In genomic region chr10:75450654-75451419, GRCh38 we compare ENCODE assay signal across 16 cellular contexts. TPM values are rescaled to one million over a fixed set of nuclear protein-coding genes. Genes with fewer than 3 reads are reported as not detected.
"Had no signal": no experiment of that assay in that cellular context is flagged by ENCODE, and none has a peak within 500 bp of the region (broad histone marks: within the 10 kb centered on the region; RNA-seq: fewer than 3 reads in every experiment).

No MANE protein-coding gene starts in this region.

- ATAC-seq: activated CD8-positive, alpha-beta T cell treated with anti-CD3 and anti-CD28 coated beads, Interleukin-2, amount 10 ng/mL, durations not matched to agents 7 days and 5 days; gastrocnemius medialis; stimulated activated effector memory CD8-positive, alpha-beta T cell treated with anti-CD3 and anti-CD28 coated beads, Interleukin-12 subunit alpha, Interleukin-12 subunit beta, amount 100 ng/mL, for 72 hours had no signal

- FAIRE-seq: colon had no signal

- H3K4me1 Mint-ChIP-seq: stimulated activated effector memory CD8-positive, alpha-beta T cell treated with anti-CD3 and anti-CD28 coated beads, Interleukin-12 subunit alpha, Interleukin-12 subunit beta, amount 100 ng/mL, for 72 hours had no signal

- H3K27me3 ChIP-seq: neutrophil, vagina had no signal

- H3K36me3 ChIP-seq: gastrocnemius medialis, tibial artery, vagina had no signal

- H3K27ac ChIP-seq: gastrocnemius medialis, neutrophil, tibial artery, vagina, VCaP had no signal

- H3K4me3 ChIP-seq: gastrocnemius medialis, heart right ventricle, smooth muscle cell, vagina had no signal

- H3K4me1 ChIP-seq: gastrocnemius medialis, vagina had no signal

- DNase-seq: activated CD4-positive, alpha-beta T cell treated with anti-CD3 and anti-CD28 coated beads for 48 hours; activated CD8-positive, alpha-beta memory T cell treated with anti-CD3 and anti-CD28 coated beads, Interleukin-2, amount 50 U/mL, for 48 hours; activated CD8-positive, alpha-beta T cell treated with anti-CD3 and anti-CD28 coated beads, Interleukin-2, amount 10 ng/mL, durations not matched to agents 7 days and 5 days; activated naive CD4-positive, alpha-beta T cell treated with anti-CD3 and anti-CD28 coated beads for 36 hours; gastrocnemius medialis; heart right ventricle; posterior cingulate gyrus; right cardiac atrium; tibial artery had no signal

- H3K4me3 Mint-ChIP-seq: activated CD8-positive, alpha-beta T cell treated with anti-CD3 and anti-CD28 coated beads, Interleukin-2, amount 10 ng/mL, durations not matched to agents 7 days and 5 days; activated naive CD4-positive, alpha-beta T cell treated with anti-CD3 and anti-CD28 coated beads for 36 hours; activated T-helper 1 cell treated with anti-CD3 and anti-CD28 coated beads, Interleukin-12 subunit alpha, Interleukin-12 subunit beta, Interleukin-2, Interleukin-4 antibody, amounts not matched to agents 30 ng/mL and 10 ng/mL and 1 ng/mL, durations not matched to agents 14 hours and 24 hours and 36 hours; stimulated activated effector memory CD8-positive, alpha-beta T cell treated with anti-CD3 and anti-CD28 coated beads, Interleukin-12 subunit alpha, Interleukin-12 subunit beta, amount 100 ng/mL, for 72 hours had no signal

- H3K27ac Mint-ChIP-seq: activated CD8-positive, alpha-beta T cell treated with anti-CD3 and anti-CD28 coated beads, Interleukin-2, amount 10 ng/mL, durations not matched to agents 7 days and 5 days; activated naive CD4-positive, alpha-beta T cell treated with anti-CD3 and anti-CD28 coated beads for 36 hours; activated T-helper 1 cell treated with anti-CD3 and anti-CD28 coated beads, Interleukin-12 subunit alpha, Interleukin-12 subunit beta, Interleukin-2, Interleukin-4 antibody, amounts not matched to agents 30 ng/mL and 10 ng/mL and 1 ng/mL, durations not matched to agents 14 hours and 24 hours and 36 hours; stimulated activated effector memory CD8-positive, alpha-beta T cell treated with anti-CD3 and anti-CD28 coated beads, Interleukin-12 subunit alpha, Interleukin-12 subunit beta, amount 100 ng/mL, for 72 hours had no signal

- H3K36me3 Mint-ChIP-seq: stimulated activated effector memory CD8-positive, alpha-beta T cell treated with anti-CD3 and anti-CD28 coated beads, Interleukin-12 subunit alpha, Interleukin-12 subunit beta, amount 100 ng/mL, for 72 hours had no signal

- H3K9me3 Mint-ChIP-seq: activated naive CD4-positive, alpha-beta T cell treated with anti-CD3 and anti-CD28 coated beads for 36 hours had no signal

- H3K9me3 ChIP-seq: gastrocnemius medialis, neutrophil, vagina had no signal

RNA-seq across cellular contexts. Expression of gene LRMDA, which starts 19.4 kb away (rescaled TPM):
- total RNA-seq: activated CD8-positive, alpha-beta T cell treated with anti-CD3 and anti-CD28 coated beads, Interleukin-2, amount 10 ng/mL, durations not matched to agents 7 days and 5 days; activated naive CD4-positive, alpha-beta T cell treated with anti-CD3 and anti-CD28 coated beads for 36 hours; activated T-helper 1 cell treated with anti-CD3 and anti-CD28 coated beads, Interleukin-12 subunit alpha, Interleukin-12 subunit beta, Interleukin-2, Interleukin-4 antibody, amounts not matched to agents 30 ng/mL and 10 ng/mL and 1 ng/mL, durations not matched to agents 14 hours and 24 hours and 36 hours had no signal

RNA-seq across cellular contexts. Expression of gene ZNF503, which starts 49.3 kb away (rescaled TPM):
- total RNA-seq: activated T-helper 1 cell treated with anti-CD3 and anti-CD28 coated beads, Interleukin-12 subunit alpha, Interleukin-12 subunit beta, Interleukin-2, Interleukin-4 antibody, amounts not matched to agents 30 ng/mL and 10 ng/mL and 1 ng/mL, durations not matched to agents 14 hours and 24 hours and 36 hours had no signal
